Comparison of ENCODE assay signal across 11 cellular contexts in genomic region chr2:219368690-219369108, GRCh38. TPM values are rescaled to one million over a fixed set of nuclear protein-coding genes. Genes with fewer than 3 reads are reported as not detected.
DNase-seq lines count a peak whose midpoint lies in the region; ATAC-seq, FAIRE-seq and TF ChIP-seq lines count a peak whose summit lies in the region.
"Had no signal": no experiment of that assay in that cellular context is flagged by ENCODE, and none has a peak within 500 bp of the region (broad histone marks: within the 10 kb centered on the region; RNA-seq: fewer than 3 reads in every experiment).

No MANE protein-coding gene starts in this region.

- no peak for ATAC-seq in HG03457 (IDR thresholded peaks at IDR 0.05; ENCODE audit: unreplicated experiment)
- ATAC-seq in HG02678 (IDR thresholded peaks at IDR 0.05; ENCODE audit: unreplicated experiment): no peak
- no peak for ATAC-seq in GM18498 (IDR thresholded peaks at IDR 0.05; ENCODE audit: unreplicated experiment)

- H3K4me1 ChIP-seq in mesenchymal stem cell (ENCODE audit: control insufficient read depth, insufficient read depth, low read depth, low read length): peaks cover 2% of the 10 kb centered on the region

- H4K8ac ChIP-seq in mesenchymal stem cell (ENCODE audit: low read length): no peak overlapping the region

- H3K4me2 ChIP-seq in mesenchymal stem cell (ENCODE audit: low read length, poor library complexity, severe bottlenecking): no peak overlapping the region

- H3K36me3 ChIP-seq in mesenchymal stem cell (ENCODE audit: control insufficient read depth in 1 of 2, insufficient read depth in 2 of 2, low read depth in 1 of 2, low read length in 2 of 2): peaks cover 5 to 6% of the 10 kb centered on the region in 2 experiments

- no peak overlapping the region for H3K23ac ChIP-seq in mesenchymal stem cell (ENCODE audit: low read length in 2 of 2)

- H3K79me1 ChIP-seq in mesenchymal stem cell (replicated peaks; ENCODE audit: low read length, poor library complexity, severe bottlenecking): no peaks in the 10 kb centered on the region

- peak overlapping the region in 1 of 2 experiments; percentile 49 for H3K18ac ChIP-seq in mesenchymal stem cell (ENCODE audit: low read depth in 1 of 2, low read length in 2 of 2)

- H3K4me3 ChIP-seq in mesenchymal stem cell (ENCODE audit: insufficient read depth in 1 of 2, low read depth in 1 of 2, low read length in 2 of 2): peak overlapping the region in 1 of 2 experiments; percentile 58

- TF ChIP-seq CTCF in 22Rv1 (IDR thresholded peaks at IDR 0.05): no peak

- no peaks in the 10 kb centered on the region for H3K9me3 ChIP-seq in mesenchymal stem cell (ENCODE audit: control insufficient read depth, low read length)

- H3K4ac ChIP-seq in mesenchymal stem cell (ENCODE audit: low read depth in 1 of 2, low read length in 2 of 2): peak overlapping the region in 1 of 2 experiments; percentile 73

- no peak overlapping the region for H2BK120ac ChIP-seq in mesenchymal stem cell (ENCODE audit: low read depth, low read length)

- no peak overlapping the region for H2AK5ac ChIP-seq in mesenchymal stem cell (ENCODE audit: low read length, severe bottlenecking)

- H3K14ac ChIP-seq in mesenchymal stem cell (ENCODE audit: low read length in 2 of 2): no peak overlapping the region

- 44% methylated on average over 1 of the region's 2 CpGs for WGBS in mesenchymal stem cell

- no peak overlapping the region for H2BK5ac ChIP-seq in mesenchymal stem cell (ENCODE audit: low read depth, low read length, poor library complexity, severe bottlenecking)

- FAIRE-seq in endometrium (lab: Jason Lieb, UNC): peak; percentile 90

- H2AFZ ChIP-seq in mesenchymal stem cell (ENCODE audit: low read depth, low read length): no peak overlapping the region

- H2BK15ac ChIP-seq in mesenchymal stem cell (ENCODE audit: low read depth, poor library complexity, severe bottlenecking): no peak overlapping the region

- H3K27me3 ChIP-seq in mesenchymal stem cell (ENCODE audit: control insufficient read depth in 1 of 2, insufficient read depth in 1 of 2, low read length in 2 of 2): no peaks in the 10 kb centered on the region

- H4K91ac ChIP-seq in mesenchymal stem cell (ENCODE audit: low read length): no peak overlapping the region

- DNase-seq in NCI-H2196 (lab: John Stamatoyannopoulos, UW; ENCODE audit: unreplicated experiment) (peak; percentile 56), mesenchymal stem cell (peak; percentile 88), NCI-H1436 (lab: John Stamatoyannopoulos, UW) (no peak)
- DNase-seq: activated naive CD4-positive, alpha-beta T cell; hippocampal formation; T-helper 2 cell had no signal

- peak overlapping the region in 1 of 2 experiments; percentile 42 for H2BK12ac ChIP-seq in mesenchymal stem cell (ENCODE audit: low read length in 2 of 2)

- peak overlapping the region; percentile 54 for H3K27ac ChIP-seq in 22Rv1
- H3K27ac ChIP-seq in mesenchymal stem cell (ENCODE audit: low read length, poor library complexity, severe bottlenecking): peak overlapping the region; percentile 3

- peak overlapping the region; percentile 50 for H3K9ac ChIP-seq in mesenchymal stem cell (ENCODE audit: low read length)

RNA-seq across cellular contexts. Expression of gene DNPEP, which starts 19.0 kb away (rescaled TPM):
- polyA plus RNA-seq in mesenchymal stem cell (2013, experiment 1 of 2): 67.3 TPM
- polyA plus RNA-seq in mesenchymal stem cell (2013, experiment 2 of 2): 68.7 TPM

RNA-seq across cellular contexts. Expression of gene RESP18, which starts 36.2 kb away (rescaled TPM):
- not detected for polyA plus RNA-seq in mesenchymal stem cell (2013, experiment 1 of 2)
- not detected for polyA plus RNA-seq in mesenchymal stem cell (2013, experiment 2 of 2)

RNA-seq across cellular contexts. Expression of gene DES, which starts 49.5 kb away (rescaled TPM):
- polyA plus RNA-seq in mesenchymal stem cell (2013, experiment 1 of 2): 1.2 TPM
- polyA plus RNA-seq in mesenchymal stem cell (2013, experiment 2 of 2): 1.8 TPM

RNA-seq across cellular contexts. Expression of gene PTPRN, which starts 59.5 kb away (rescaled TPM):
- polyA plus RNA-seq in mesenchymal stem cell (2013, experiment 1 of 2): 0.36 TPM
- polyA plus RNA-seq in mesenchymal stem cell (2013, experiment 2 of 2): 0.47 TPM
